Comparison of ENCODE assay signal across 9 cellular contexts in genomic region chr6:165889636-165890403, GRCh38.
DNase-seq lines count a peak whose midpoint lies in the region; ATAC-seq and TF ChIP-seq lines count a peak whose summit lies in the region.
"Had no signal": no experiment of that assay in that cellular context is flagged by ENCODE, and none has a peak within 500 bp of the region (broad histone marks: within the 10 kb centered on the region; RNA-seq: fewer than 3 reads in every experiment).

No MANE protein-coding gene starts in this region.

- H3K27me3 ChIP-seq in uterus = no peaks in the 10 kb centered on the region

- no peaks in the 10 kb centered on the region for H3K4me1 ChIP-seq in uterus

- H3K4me3 ChIP-seq in uterus = no peak overlapping the region

- intact Hi-C loops in uterus (cut with DNase I; ENCODE audit: low total_unique reads) = loop anchor here (5.0 kb wide), 1 partner anchor 207 kb away; no protein-coding TSS in a partner anchor

- H3K27ac ChIP-seq in uterus = peak overlapping the region in 1 of 2 donors; percentile 55

- no peak for TF ChIP-seq POLR2A in uterus (IDR thresholded peaks at IDR 0.05)

- peak; percentile 30 for DNase-seq in stimulated activated CD4-positive, alpha-beta T cell treated with anti-CD3 and anti-CD28 coated beads, Interleukin-15, amount 100 ng/mL, for 24 hours
- DNase-seq in stimulated activated CD4-positive, alpha-beta T cell treated with anti-CD3 and anti-CD28 coated beads, Interleukin-4, amount 100 ng/mL, for 4 hours = no peak
- DNase-seq in SK-N-DZ (ENCODE audit: low spot score) (peak; percentile 5), hepatic stellate cell (ENCODE audit: low spot score) (peak; percentile 50), uterus (peak in 1 of 2 donors; percentile 42), NCI-H345 (lab: John Stamatoyannopoulos, UW) (no peak)
- DNase-seq in stimulated activated naive CD4-positive, alpha-beta T cell (lab: John Stamatoyannopoulos, UW) = no peak
- DNase-seq: activated T-cell treated with anti-CD3 and anti-CD28 coated beads, Interleukin-2, amount 50 U/mL, for 72 hours had no signal

- H3K9me3 ChIP-seq in uterus = no peaks in the 10 kb centered on the region

- ATAC-seq in HG02571 (IDR thresholded peaks at IDR 0.05; ENCODE audit: unreplicated experiment) = no peak

- TF ChIP-seq CTCF in uterus (IDR thresholded peaks at IDR 0.05) = peak; percentile 46 to 55 (median 50)

- H3K36me3 ChIP-seq in uterus = no peaks in the 10 kb centered on the region

Comparison
In these comparisons a context has a peak if more than half of its experiments do, and no peak if none do; other contexts are left out.
1. DNase-seq: peak in stimulated activated CD4-positive, alpha-beta T cell treated with anti-CD3 and anti-CD28 coated beads, Interleukin-15, amount 100 ng/mL, for 24 hours (single experiment), SK-N-DZ (single experiment) and hepatic stellate cell (single experiment); none in stimulated activated CD4-positive, alpha-beta T cell treated with anti-CD3 and anti-CD28 coated beads, Interleukin-4, amount 100 ng/mL, for 4 hours (0 of 2), NCI-H345 (single experiment) and stimulated activated naive CD4-positive, alpha-beta T cell (0 of 6).